1 cellular context compared by ENCODE assay signal in the genomic region with DNA sequence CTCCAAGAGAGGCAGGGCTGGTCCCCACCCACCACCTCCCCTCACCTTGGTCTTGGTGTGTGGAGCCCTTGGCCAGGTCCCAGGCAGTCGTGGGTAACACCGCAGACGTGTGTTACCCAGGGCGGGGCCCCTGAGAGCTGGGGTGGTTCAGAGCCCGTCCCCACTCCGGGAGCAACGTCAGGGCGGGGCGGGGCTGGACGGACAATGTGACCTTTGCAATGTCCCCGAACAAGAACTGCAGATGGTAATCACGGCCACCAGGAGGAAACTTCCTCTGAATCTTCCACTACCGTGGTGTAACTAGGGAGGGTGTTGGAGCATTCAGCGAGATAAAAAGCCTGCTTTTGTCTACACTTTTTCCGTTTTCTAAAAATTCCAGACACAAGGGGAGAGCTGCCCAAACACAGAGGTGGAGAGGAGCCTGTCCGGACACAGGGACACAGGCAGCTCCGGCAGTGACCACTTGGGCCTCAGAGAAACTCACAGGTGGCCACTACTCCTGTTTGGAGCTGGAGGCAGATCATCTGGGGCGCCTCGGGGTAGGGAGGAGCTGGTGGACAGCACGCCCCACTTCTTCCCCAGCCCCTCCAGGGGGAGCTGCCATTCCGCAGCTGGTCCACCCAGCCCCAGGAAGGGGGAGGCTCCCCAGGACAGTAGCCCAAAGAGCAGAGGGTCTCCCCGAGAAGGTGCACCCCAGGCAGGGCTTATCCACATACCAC.
TF ChIP-seq lines count a peak whose summit lies in the region.

No MANE protein-coding gene starts in this region.

TF ChIP-seq in HepG2, 621 proteins besides CTCF, POLR2A, EP300 and RAD21 (continued from another document and continues in another):
- TF ChIP-seq BCL6 (CRISPR knock-in tag; IDR thresholded peaks at IDR 0.05): 0 out of 2 replicates have a peak, but pooled peaks have one; percentile 24
- TF ChIP-seq FOXK2 (IDR thresholded peaks at IDR 0.05): no peak
- peak; percentile 46; the same call in 1 of the 2 replicates for TF ChIP-seq ETV5 (CRISPR knock-in tag; IDR thresholded peaks at IDR 0.05; ENCODE audit: borderline replicate concordance)
- no peak for TF ChIP-seq ZNF891 (CRISPR knock-in tag; IDR thresholded peaks at IDR 0.05)
- TF ChIP-seq TOPORS (CRISPR knock-in tag; IDR thresholded peaks at IDR 0.05): no peak
- TF ChIP-seq, protein P1, sequence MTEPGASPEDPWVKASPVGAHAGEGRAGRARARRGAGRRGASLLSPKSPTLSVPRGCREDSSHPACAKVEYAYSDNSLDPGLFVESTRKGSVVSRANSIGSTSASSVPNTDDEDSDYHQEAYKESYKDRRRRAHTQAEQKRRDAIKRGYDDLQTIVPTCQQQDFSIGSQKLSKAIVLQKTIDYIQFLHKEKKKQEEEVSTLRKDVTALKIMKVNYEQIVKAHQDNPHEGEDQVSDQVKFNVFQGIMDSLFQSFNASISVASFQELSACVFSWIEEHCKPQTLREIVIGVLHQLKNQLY (CRISPR knock-in tag; IDR thresholded peaks at IDR 0.05): no peak
- TF ChIP-seq, protein P2, sequence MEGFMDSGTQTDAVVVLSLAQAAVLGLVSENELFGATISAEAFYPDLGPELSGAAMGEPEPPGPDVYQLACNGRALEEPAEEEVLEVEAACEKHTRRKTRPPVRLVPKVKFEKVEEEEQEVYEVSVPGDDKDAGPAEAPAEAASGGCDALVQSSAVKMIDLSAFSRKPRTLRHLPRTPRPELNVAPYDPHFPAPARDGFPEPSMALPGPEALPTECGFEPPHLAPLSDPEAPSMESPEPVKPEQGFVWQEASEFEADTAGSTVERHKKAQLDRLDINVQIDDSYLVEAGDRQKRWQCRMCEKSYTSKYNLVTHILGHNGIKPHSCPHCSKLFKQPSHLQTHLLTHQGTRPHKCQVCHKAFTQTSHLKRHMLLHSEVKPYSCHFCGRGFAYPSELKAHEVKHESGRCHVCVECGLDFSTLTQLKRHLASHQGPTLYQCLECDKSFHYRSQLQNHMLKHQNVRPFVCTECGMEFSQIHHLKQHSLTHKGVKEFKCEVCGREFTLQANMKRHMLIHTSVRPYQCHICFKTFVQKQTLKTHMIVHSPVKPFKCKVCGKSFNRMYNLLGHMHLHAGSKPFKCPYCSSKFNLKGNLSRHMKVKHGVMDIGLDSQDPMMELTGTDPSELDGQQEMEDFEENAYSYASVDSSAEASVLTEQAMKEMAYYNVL (CRISPR knock-in tag; IDR thresholded peaks at IDR 0.05; ENCODE audit: borderline replicate concordance): no peak; the same call in 1 of the 2 replicates
- no peak for TF ChIP-seq FOSL1 (CRISPR knock-in tag; IDR thresholded peaks at IDR 0.05; ENCODE audit: borderline replicate concordance)
- TF ChIP-seq, protein P3, sequence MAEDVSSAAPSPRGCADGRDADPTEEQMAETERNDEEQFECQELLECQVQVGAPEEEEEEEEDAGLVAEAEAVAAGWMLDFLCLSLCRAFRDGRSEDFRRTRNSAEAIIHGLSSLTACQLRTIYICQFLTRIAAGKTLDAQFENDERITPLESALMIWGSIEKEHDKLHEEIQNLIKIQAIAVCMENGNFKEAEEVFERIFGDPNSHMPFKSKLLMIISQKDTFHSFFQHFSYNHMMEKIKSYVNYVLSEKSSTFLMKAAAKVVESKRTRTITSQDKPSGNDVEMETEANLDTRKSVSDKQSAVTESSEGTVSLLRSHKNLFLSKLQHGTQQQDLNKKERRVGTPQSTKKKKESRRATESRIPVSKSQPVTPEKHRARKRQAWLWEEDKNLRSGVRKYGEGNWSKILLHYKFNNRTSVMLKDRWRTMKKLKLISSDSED (CRISPR knock-in tag; IDR thresholded peaks at IDR 0.05): no peak
- TF ChIP-seq ZBTB38 (CRISPR knock-in tag; IDR thresholded peaks at IDR 0.05): peak; percentile 32; the same call in 1 of the 2 replicates
- TF ChIP-seq U2AF2 (IDR thresholded peaks at IDR 0.05; ENCODE audit: low read depth, low read length): no peak
- TF ChIP-seq NFYC (CRISPR knock-in tag; IDR thresholded peaks at IDR 0.05): no peak
- no peak for TF ChIP-seq GTF3A (CRISPR knock-in tag; conservative IDR thresholded peaks at IDR 0.05)
- TF ChIP-seq, protein P4, sequence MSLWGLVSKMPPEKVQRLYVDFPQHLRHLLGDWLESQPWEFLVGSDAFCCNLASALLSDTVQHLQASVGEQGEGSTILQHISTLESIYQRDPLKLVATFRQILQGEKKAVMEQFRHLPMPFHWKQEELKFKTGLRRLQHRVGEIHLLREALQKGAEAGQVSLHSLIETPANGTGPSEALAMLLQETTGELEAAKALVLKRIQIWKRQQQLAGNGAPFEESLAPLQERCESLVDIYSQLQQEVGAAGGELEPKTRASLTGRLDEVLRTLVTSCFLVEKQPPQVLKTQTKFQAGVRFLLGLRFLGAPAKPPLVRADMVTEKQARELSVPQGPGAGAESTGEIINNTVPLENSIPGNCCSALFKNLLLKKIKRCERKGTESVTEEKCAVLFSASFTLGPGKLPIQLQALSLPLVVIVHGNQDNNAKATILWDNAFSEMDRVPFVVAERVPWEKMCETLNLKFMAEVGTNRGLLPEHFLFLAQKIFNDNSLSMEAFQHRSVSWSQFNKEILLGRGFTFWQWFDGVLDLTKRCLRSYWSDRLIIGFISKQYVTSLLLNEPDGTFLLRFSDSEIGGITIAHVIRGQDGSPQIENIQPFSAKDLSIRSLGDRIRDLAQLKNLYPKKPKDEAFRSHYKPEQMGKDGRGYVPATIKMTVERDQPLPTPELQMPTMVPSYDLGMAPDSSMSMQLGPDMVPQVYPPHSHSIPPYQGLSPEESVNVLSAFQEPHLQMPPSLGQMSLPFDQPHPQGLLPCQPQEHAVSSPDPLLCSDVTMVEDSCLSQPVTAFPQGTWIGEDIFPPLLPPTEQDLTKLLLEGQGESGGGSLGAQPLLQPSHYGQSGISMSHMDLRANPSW (CRISPR knock-in tag; IDR thresholded peaks at IDR 0.05; ENCODE audit: borderline replicate concordance): no peak
- TF ChIP-seq MED8 (CRISPR knock-in tag; IDR thresholded peaks at IDR 0.05; ENCODE audit: insufficient replicate concordance): no peak
- TF ChIP-seq YEATS4 (CRISPR knock-in tag; IDR thresholded peaks at IDR 0.05; ENCODE audit: borderline replicate concordance): no peak
- TF ChIP-seq REPIN1 (CRISPR knock-in tag; IDR thresholded peaks at IDR 0.05; ENCODE audit: borderline replicate concordance, low read depth): no peak; the same call in 1 of the 2 replicates
- no peak for TF ChIP-seq SMARCE1 (IDR thresholded peaks at IDR 0.05; ENCODE audit: borderline replicate concordance)
- no peak for TF ChIP-seq XBP1 (CRISPR knock-in tag; IDR thresholded peaks at IDR 0.05)
- TF ChIP-seq HNRNPH1 (optimal IDR thresholded peaks at IDR 0.05; ENCODE audit: low read depth, low read length): no peak
- TF ChIP-seq, protein P5, sequence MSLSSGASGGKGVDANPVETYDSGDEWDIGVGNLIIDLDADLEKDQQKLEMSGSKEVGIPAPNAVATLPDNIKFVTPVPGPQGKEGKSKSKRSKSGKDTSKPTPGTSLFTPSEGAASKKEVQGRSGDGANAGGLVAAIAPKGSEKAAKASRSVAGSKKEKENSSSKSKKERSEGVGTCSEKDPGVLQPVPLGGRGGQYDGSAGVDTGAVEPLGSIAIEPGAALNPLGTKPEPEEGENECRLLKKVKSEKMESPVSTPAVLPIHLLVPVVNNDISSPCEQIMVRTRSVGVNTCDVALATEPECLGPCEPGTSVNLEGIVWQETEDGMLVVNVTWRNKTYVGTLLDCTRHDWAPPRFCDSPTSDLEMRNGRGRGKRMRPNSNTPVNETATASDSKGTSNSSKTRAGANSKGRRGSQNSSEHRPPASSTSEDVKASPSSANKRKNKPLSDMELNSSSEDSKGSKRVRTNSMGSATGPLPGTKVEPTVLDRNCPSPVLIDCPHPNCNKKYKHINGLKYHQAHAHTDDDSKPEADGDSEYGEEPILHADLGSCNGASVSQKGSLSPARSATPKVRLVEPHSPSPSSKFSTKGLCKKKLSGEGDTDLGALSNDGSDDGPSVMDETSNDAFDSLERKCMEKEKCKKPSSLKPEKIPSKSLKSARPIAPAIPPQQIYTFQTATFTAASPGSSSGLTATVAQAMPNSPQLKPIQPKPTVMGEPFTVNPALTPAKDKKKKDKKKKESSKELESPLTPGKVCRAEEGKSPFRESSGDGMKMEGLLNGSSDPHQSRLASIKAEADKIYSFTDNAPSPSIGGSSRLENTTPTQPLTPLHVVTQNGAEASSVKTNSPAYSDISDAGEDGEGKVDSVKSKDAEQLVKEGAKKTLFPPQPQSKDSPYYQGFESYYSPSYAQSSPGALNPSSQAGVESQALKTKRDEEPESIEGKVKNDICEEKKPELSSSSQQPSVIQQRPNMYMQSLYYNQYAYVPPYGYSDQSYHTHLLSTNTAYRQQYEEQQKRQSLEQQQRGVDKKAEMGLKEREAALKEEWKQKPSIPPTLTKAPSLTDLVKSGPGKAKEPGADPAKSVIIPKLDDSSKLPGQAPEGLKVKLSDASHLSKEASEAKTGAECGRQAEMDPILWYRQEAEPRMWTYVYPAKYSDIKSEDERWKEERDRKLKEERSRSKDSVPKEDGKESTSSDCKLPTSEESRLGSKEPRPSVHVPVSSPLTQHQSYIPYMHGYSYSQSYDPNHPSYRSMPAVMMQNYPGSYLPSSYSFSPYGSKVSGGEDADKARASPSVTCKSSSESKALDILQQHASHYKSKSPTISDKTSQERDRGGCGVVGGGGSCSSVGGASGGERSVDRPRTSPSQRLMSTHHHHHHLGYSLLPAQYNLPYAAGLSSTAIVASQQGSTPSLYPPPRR (CRISPR knock-in tag; IDR thresholded peaks at IDR 0.05; ENCODE audit: borderline replicate concordance): peak; percentile 8; the same call in 1 of the 2 replicates
- 0 out of 2 replicates have a peak, but pooled peaks have one; percentile 56 for TF ChIP-seq ZNF317 (CRISPR knock-in tag; IDR thresholded peaks at IDR 0.05)
- TF ChIP-seq ZNF674 (CRISPR knock-in tag; IDR thresholded peaks at IDR 0.05; ENCODE audit: low read depth): no peak
- no peak for TF ChIP-seq ZNF724P (CRISPR knock-in tag; IDR thresholded peaks at IDR 0.05; ENCODE audit: borderline replicate concordance)
- peak; percentile 81 for TF ChIP-seq SAP130 (CRISPR knock-in tag; IDR thresholded peaks at IDR 0.05; ENCODE audit: low read depth)
- TF ChIP-seq, protein P6, sequence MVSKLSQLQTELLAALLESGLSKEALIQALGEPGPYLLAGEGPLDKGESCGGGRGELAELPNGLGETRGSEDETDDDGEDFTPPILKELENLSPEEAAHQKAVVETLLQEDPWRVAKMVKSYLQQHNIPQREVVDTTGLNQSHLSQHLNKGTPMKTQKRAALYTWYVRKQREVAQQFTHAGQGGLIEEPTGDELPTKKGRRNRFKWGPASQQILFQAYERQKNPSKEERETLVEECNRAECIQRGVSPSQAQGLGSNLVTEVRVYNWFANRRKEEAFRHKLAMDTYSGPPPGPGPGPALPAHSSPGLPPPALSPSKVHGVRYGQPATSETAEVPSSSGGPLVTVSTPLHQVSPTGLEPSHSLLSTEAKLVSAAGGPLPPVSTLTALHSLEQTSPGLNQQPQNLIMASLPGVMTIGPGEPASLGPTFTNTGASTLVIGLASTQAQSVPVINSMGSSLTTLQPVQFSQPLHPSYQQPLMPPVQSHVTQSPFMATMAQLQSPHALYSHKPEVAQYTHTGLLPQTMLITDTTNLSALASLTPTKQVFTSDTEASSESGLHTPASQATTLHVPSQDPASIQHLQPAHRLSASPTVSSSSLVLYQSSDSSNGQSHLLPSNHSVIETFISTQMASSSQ (IDR thresholded peaks at IDR 0.05; ENCODE audit: low read depth): no peak
- TF ChIP-seq, protein P6 (CRISPR knock-in tag; IDR thresholded peaks at IDR 0.05; ENCODE audit: borderline replicate concordance): peak; percentile 39; the same call in 1 of the 2 replicates
- peak; percentile 47; the same call in 1 of the 2 replicates for TF ChIP-seq ELF1 (CRISPR knock-in tag; IDR thresholded peaks at IDR 0.05)
- no peak for TF ChIP-seq ZNF264 (CRISPR knock-in tag; IDR thresholded peaks at IDR 0.05)
- TF ChIP-seq GABPA (IDR thresholded peaks at IDR 0.05; ENCODE audit: low read depth, low read length): no peak
- no peak for TF ChIP-seq GABPA (CRISPR knock-in tag; IDR thresholded peaks at IDR 0.05; ENCODE audit: low read depth)
- peak; percentile 45; the same call in 1 of the 2 replicates for TF ChIP-seq FOSL2 (CRISPR knock-in tag; IDR thresholded peaks at IDR 0.05)
- TF ChIP-seq, protein P7, sequence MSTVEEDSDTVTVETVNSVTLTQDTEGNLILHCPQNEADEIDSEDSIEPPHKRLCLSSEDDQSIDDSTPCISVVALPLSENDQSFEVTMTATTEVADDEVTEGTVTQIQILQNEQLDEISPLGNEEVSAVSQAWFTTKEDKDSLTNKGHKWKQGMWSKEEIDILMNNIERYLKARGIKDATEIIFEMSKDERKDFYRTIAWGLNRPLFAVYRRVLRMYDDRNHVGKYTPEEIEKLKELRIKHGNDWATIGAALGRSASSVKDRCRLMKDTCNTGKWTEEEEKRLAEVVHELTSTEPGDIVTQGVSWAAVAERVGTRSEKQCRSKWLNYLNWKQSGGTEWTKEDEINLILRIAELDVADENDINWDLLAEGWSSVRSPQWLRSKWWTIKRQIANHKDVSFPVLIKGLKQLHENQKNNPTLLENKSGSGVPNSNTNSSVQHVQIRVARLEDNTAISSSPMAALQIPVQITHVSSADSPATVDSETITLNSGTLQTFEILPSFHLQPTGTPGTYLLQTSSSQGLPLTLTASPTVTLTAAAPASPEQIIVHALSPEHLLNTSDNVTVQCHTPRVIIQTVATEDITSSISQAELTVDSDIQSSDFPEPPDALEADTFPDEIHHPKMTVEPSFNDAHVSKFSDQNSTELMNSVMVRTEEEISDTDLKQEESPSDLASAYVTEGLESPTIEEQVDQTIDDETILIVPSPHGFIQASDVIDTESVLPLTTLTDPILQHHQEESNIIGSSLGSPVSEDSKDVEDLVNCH (CRISPR knock-in tag; IDR thresholded peaks at IDR 0.05): no peak
- TF ChIP-seq SOX13 (IDR thresholded peaks at IDR 0.05): no peak
- TF ChIP-seq SOX13 (CRISPR knock-in tag; conservative IDR thresholded peaks at IDR 0.05 in 1 of 2, IDR thresholded peaks at IDR 0.05 in 1 of 2): peak in 1 of 2 experiments; percentile 60; a peak in 2 of 4 replicates
- TF ChIP-seq ZNF207 (IDR thresholded peaks at IDR 0.05; ENCODE audit: borderline replicate concordance): no peak
- TF ChIP-seq, protein P8, sequence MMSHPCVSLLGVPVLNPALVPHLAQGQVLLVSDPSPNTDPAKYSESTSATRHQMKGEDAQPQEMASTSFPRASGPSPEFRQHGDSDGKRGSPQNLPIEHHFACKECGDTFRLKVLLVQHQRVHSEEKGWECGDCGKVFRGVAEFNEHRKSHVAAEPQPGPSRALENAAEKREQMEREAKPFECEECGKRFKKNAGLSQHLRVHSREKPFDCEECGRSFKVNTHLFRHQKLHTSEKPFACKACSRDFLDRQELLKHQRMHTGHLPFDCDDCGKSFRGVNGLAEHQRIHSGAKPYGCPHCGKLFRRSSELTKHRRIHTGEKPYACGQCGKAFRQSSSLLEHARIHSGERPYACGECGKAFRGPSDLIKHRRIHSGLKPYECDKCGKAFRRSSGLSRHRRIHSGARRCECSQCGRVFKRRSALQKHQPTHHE (CRISPR knock-in tag; IDR thresholded peaks at IDR 0.05; ENCODE audit: borderline replicate concordance): peak; percentile 55; the same call in 1 of the 2 replicates
- TF ChIP-seq ZNF121 (CRISPR knock-in tag; IDR thresholded peaks at IDR 0.05): no peak
- no peak for TF ChIP-seq ZNF224 (CRISPR knock-in tag; IDR thresholded peaks at IDR 0.05)
